In the genomic region with DNA sequence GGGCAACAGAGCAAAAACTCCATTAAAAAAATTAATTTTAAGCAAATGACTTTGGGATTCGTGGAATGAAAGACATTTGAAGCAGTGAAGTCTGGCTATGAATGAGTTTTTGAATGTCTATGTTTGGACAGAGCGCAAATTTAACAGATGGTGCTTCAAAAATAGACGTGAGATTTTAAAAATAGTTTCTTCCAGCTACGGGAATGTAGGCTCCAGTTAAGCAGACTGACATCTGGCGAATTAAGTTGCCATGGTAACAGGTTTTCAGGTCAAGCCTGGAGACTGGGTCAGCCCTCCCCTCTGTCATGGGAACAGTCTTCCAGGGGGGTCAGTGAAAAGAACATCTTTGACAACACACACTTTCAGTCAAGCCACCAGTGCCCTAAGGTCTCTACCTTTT, we compare ENCODE assay signal across 13 cellular contexts.
DNase-seq lines count a peak whose midpoint lies in the region; ATAC-seq lines count a peak whose summit lies in the region.
"Had no signal": no experiment of that assay in that cellular context is flagged by ENCODE, and none has a peak within 500 bp of the region (broad histone marks: within the 10 kb centered on the region; RNA-seq: fewer than 3 reads in every experiment).

No MANE protein-coding gene starts in this region.

- ATAC-seq in HG02938 (IDR thresholded peaks at IDR 0.05; ENCODE audit: unreplicated experiment), result no peak
- ATAC-seq in GM18520 (IDR thresholded peaks at IDR 0.05; ENCODE audit: unreplicated experiment), result no peak
- no peak for ATAC-seq in HG03457 (IDR thresholded peaks at IDR 0.05; ENCODE audit: unreplicated experiment)

- no peak overlapping the region for H3K9ac ChIP-seq in skeletal muscle tissue (ENCODE audit: low read depth in 1 of 3, low read length in 3 of 3)

- H3K27me3 ChIP-seq in skeletal muscle tissue (ENCODE audit: control insufficient read depth in 3 of 3, insufficient read depth in 3 of 3, low read length in 3 of 3), result no peaks in the 10 kb centered on the region

- peak overlapping the region; percentile 47 for H3K27ac ChIP-seq in skeletal muscle tissue (ENCODE audit: low read depth, low read length)
- H3K27ac ChIP-seq: VCaP had no signal

- H3K4me3 ChIP-seq in skeletal muscle tissue (ENCODE audit: low read length in 3 of 3), result no peak overlapping the region

- DNase-seq in LHCN-M2 (ENCODE audit: low read depth) (peak; percentile 50), cerebellar cortex (ENCODE audit: low spot score) (peak; percentile 70), inferior parietal cortex (ENCODE audit: extremely low spot score) (peak; percentile 65)
- DNase-seq in activated CD8-positive, alpha-beta memory T cell treated with anti-CD3 and anti-CD28 coated beads, Interleukin-2, amount 50 U/mL, for 48 hours, result no peak
- DNase-seq: Calu3; hypothalamus; NCI-H1436 treated with DMSO at 0.1 percent for 48 hours; stimulated activated CD4-positive, alpha-beta T cell treated with anti-CD3 and anti-CD28 coated beads, Interleukin-2, amount 100 ng/mL, for 24 hours had no signal

- no peaks in the 10 kb centered on the region for H3K36me3 ChIP-seq in skeletal muscle tissue (ENCODE audit: control insufficient read depth in 3 of 3, insufficient read depth in 3 of 3, low read length in 3 of 3)

- H3K4me1 ChIP-seq in skeletal muscle tissue (ENCODE audit: control insufficient read depth in 3 of 3, insufficient read depth in 3 of 3, low read length in 3 of 3), result peaks cover 22 to 45% (median 27%) of the 10 kb centered on the region in 3 donors

- H3K9me3 ChIP-seq in skeletal muscle tissue (ENCODE audit: control insufficient read depth in 3 of 3, low read length in 3 of 3), result no peaks in the 10 kb centered on the region
